ENCODE assay signal across 14 cellular contexts in the genomic region with DNA sequence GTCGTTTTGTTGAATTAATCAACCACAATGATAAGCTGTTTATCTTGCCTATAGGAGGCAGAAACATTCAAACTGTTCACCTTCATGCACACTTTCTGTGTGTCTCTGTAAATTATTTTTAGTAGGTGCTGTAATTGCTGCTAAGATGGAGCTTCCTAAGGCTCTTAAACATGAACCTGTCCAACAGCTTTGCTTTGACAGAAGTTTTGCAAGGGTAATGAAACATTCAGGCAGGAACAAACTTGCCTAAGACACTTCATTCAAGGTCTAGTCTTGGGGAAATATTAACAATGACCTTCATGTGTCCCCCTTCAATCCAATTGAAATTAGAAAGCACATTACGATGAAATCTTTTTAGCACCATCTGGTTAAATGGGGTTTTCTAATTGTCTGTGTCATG.
DNase-seq lines count a peak whose midpoint lies in the region; ATAC-seq and TF ChIP-seq lines count a peak whose summit lies in the region.
"Had no signal": no experiment of that assay in that cellular context is flagged by ENCODE, and none has a peak within 500 bp of the region (broad histone marks: within the 10 kb centered on the region; RNA-seq: fewer than 3 reads in every experiment).

No MANE protein-coding gene starts in this region.

- H3F3A ChIP-seq in smooth muscle cell (ENCODE audit: low read depth) = no peaks in the 10 kb centered on the region

- ATAC-seq in HG03159 (IDR thresholded peaks at IDR 0.05; ENCODE audit: unreplicated experiment) (peak; percentile 8), RWPE2 (ENCODE audit: low read depth) (peak; percentile 57; the same call in 1 of the 3 replicates), GM21528 (IDR thresholded peaks at IDR 0.05; ENCODE audit: low FRiP score, unreplicated experiment) (no peak)
- ATAC-seq: gastrocnemius medialis had no signal

- H3K27me3 ChIP-seq in RWPE2 (ENCODE audit: insufficient read depth, poor library complexity, severe bottlenecking) = no peaks in the 10 kb centered on the region
- H3K27me3 ChIP-seq in smooth muscle cell (ENCODE audit: low read depth) = no peaks in the 10 kb centered on the region
- H3K27me3 ChIP-seq: gastrocnemius medialis had no signal

- H3K4me1 ChIP-seq in RWPE2 (ENCODE audit: insufficient read depth, poor library complexity, severe bottlenecking) (peaks cover 6% of the 10 kb centered on the region), smooth muscle cell (ENCODE audit: low read depth) (peaks cover 16% of the 10 kb centered on the region)
- H3K4me1 ChIP-seq: gastrocnemius medialis had no signal

- H3K36me3 ChIP-seq in RWPE2 (ENCODE audit: low read depth) = no peaks in the 10 kb centered on the region
- H3K36me3 ChIP-seq in smooth muscle cell (ENCODE audit: low read depth) = no peaks in the 10 kb centered on the region
- H3K36me3 ChIP-seq: gastrocnemius medialis had no signal

- TF ChIP-seq CTCF in RWPE2 (IDR thresholded peaks at IDR 0.05; ENCODE audit: poor library complexity, severe bottlenecking) (no peak), smooth muscle cell (IDR thresholded peaks at IDR 0.05; ENCODE audit: borderline replicate concordance, insufficient read depth, poor library complexity, severe bottlenecking) (no peak)

- H2AFZ ChIP-seq in smooth muscle cell (ENCODE audit: low read depth) = no peak overlapping the region

- no peaks in the 10 kb centered on the region for H4K20me1 ChIP-seq in smooth muscle cell (ENCODE audit: low read depth)

- peak overlapping the region; percentile 41 for H3K4me2 ChIP-seq in smooth muscle cell

- H3K9ac ChIP-seq in smooth muscle cell (ENCODE audit: low read depth) = no peak overlapping the region

- H3K79me2 ChIP-seq in smooth muscle cell (ENCODE audit: low read depth) = no peaks in the 10 kb centered on the region

- peak; percentile 39 for DNase-seq in NCI-H345 (lab: John Stamatoyannopoulos, UW)
- DNase-seq in NCI-H345 treated with DMSO at 0.1 percent for 48 hours (lab: John Stamatoyannopoulos, UW; ENCODE audit: unreplicated experiment) = no peak
- no peak for DNase-seq in RWPE2 (ENCODE audit: low spot score)
- no peak for DNase-seq in smooth muscle cell (lab: John Stamatoyannopoulos, UW; ENCODE audit: unreplicated experiment)
- no peak for DNase-seq in AG20443 (ENCODE audit: low spot score)
- DNase-seq in hepatic stellate cell (ENCODE audit: low spot score) = no peak
- DNase-seq: activated T-cell treated with anti-CD3 and anti-CD28 coated beads, Interleukin-2, amount 50 U/mL, for 24 hours; central memory CD4-positive, alpha-beta T cell; gastrocnemius medialis; midbrain; NCI-H774; T-helper 9 cell had no signal

- H3K4me3 ChIP-seq in RWPE2 (ENCODE audit: severe bottlenecking) (no peak overlapping the region), smooth muscle cell (no peak overlapping the region)
- H3K4me3 ChIP-seq: gastrocnemius medialis had no signal

- no peak overlapping the region for H3K27ac ChIP-seq in RWPE2 (ENCODE audit: poor library complexity, severe bottlenecking)
- H3K27ac ChIP-seq in smooth muscle cell (ENCODE audit: low read depth) = no peak overlapping the region
- H3K27ac ChIP-seq: gastrocnemius medialis had no signal

- H3K9me3 ChIP-seq in RWPE2 (ENCODE audit: severe bottlenecking) (no peaks in the 10 kb centered on the region), smooth muscle cell (replicated peaks; ENCODE audit: low read depth) (no peaks in the 10 kb centered on the region)
- H3K9me3 ChIP-seq: gastrocnemius medialis had no signal

- WGBS in smooth muscle cell (ENCODE audit: low lambda C conversion rate) = 78% methylated on average over 2 of the region's 2 CpGs
